18 cellular contexts compared by ENCODE assay signal in genomic region chr11:21769188-21769587, GRCh38.
DNase-seq lines count a peak whose midpoint lies in the region; ATAC-seq and TF ChIP-seq lines count a peak whose summit lies in the region.
"Had no signal": no experiment of that assay in that cellular context is flagged by ENCODE, and none has a peak within 500 bp of the region (broad histone marks: within the 10 kb centered on the region; RNA-seq: fewer than 3 reads in every experiment).

No MANE protein-coding gene starts in this region.

- no peaks in the 10 kb centered on the region for H3K27me3 ChIP-seq in GM23338 (ENCODE audit: insufficient read depth)
- no peaks in the 10 kb centered on the region for H3K27me3 ChIP-seq in SJCRH30
- H3K27me3 ChIP-seq in psoas muscle (ENCODE audit: insufficient read depth in 3 of 3, low read length in 2 of 3) = no peaks in the 10 kb centered on the region

- H4K20me1 ChIP-seq in GM23338 (replicated peaks; ENCODE audit: insufficient read depth) = no peaks in the 10 kb centered on the region

- intact Hi-C loops in psoas muscle (cut with DNase I) = no loop called here

- H3F3A ChIP-seq in GM23338 (replicated peaks; ENCODE audit: low read depth) = no peaks in the 10 kb centered on the region

- no peak for TF ChIP-seq CTCF in GM23338 (conservative IDR thresholded peaks at IDR 0.05; ENCODE audit: low read depth in 2 of 2)
- TF ChIP-seq CTCF in psoas muscle (IDR thresholded peaks at IDR 0.05) = no peak

- no peaks in the 10 kb centered on the region for H3K79me2 ChIP-seq in GM23338 (replicated peaks; ENCODE audit: insufficient read depth)

- H3K27ac ChIP-seq in GM23338 (ENCODE audit: low read depth) (no peak overlapping the region), SJCRH30 (0 out of 2 replicates have a peak overlapping the region, but pooled peaks have one; percentile 0), psoas muscle (peak overlapping the region; percentile 80)
- H3K27ac ChIP-seq: A549 had no signal

- no peaks in the 10 kb centered on the region for H3K9me3 Mint-ChIP-seq in GM23338

- H3K4me3 Mint-ChIP-seq in GM23338 = no peak overlapping the region
- H3K4me3 Mint-ChIP-seq: CD4-positive, alpha-beta memory T cell had no signal

- WGBS in psoas muscle, 3 donors = 18 to 24% (median 18%) methylated on average over 3 of the region's 3 CpGs

- no peaks in the 10 kb centered on the region for H3K36me3 Mint-ChIP-seq in GM23338 (ENCODE audit: low read depth)
- H3K36me3 Mint-ChIP-seq: CD4-positive, alpha-beta memory T cell had no signal

- H3K4me1 Mint-ChIP-seq in GM23338 = no peaks in the 10 kb centered on the region
- H3K4me1 Mint-ChIP-seq: CD4-positive, alpha-beta memory T cell had no signal

- H3K36me3 ChIP-seq in GM23338 (ENCODE audit: insufficient read depth) (no peaks in the 10 kb centered on the region), SJCRH30 (no peaks in the 10 kb centered on the region), psoas muscle (ENCODE audit: insufficient read depth in 1 of 2, low read depth in 1 of 2) (no peaks in the 10 kb centered on the region)

- H3K9me3 ChIP-seq in SJCRH30 (replicated peaks) = no peaks in the 10 kb centered on the region
- no peaks in the 10 kb centered on the region for H3K9me3 ChIP-seq in psoas muscle
- H3K9me3 ChIP-seq: A549, Caco-2 had no signal

- no peaks in the 10 kb centered on the region for H3K9me2 ChIP-seq in GM23338 (ENCODE audit: insufficient read depth)

- H3K4me1 ChIP-seq in GM23338 (ENCODE audit: insufficient read depth) = no peaks in the 10 kb centered on the region
- H3K4me1 ChIP-seq in SJCRH30 = peaks cover 9% of the 10 kb centered on the region; the same call in 1 of the 2 replicates
- peaks cover 17% of the 10 kb centered on the region for H3K4me1 ChIP-seq in psoas muscle
- H3K4me1 ChIP-seq: A549, Caco-2 had no signal

- H3K4me3 ChIP-seq in GM23338 = no peak overlapping the region
- no peak overlapping the region for H3K4me3 ChIP-seq in SJCRH30
- no peak overlapping the region for H3K4me3 ChIP-seq in psoas muscle
- H3K4me3 ChIP-seq: A549, GM12878 had no signal

- TF ChIP-seq POLR2A in GM18505 (IDR thresholded peaks at IDR 0.05; ENCODE audit: borderline replicate concordance, extremely low read depth, insufficient read depth, insufficient read length) = no peak

- H2AFZ ChIP-seq in GM23338 = peak overlapping the region; percentile 72

- H3K27me3 Mint-ChIP-seq in GM23338 (ENCODE audit: insufficient read depth, low read depth, poor library complexity) = no peaks in the 10 kb centered on the region
- H3K27me3 Mint-ChIP-seq: CD4-positive, alpha-beta memory T cell had no signal

- no peak overlapping the region for H3K4me2 ChIP-seq in GM23338
- H3K4me2 ChIP-seq: A549 had no signal

- no peak for ATAC-seq in GM23338
- ATAC-seq in psoas muscle = peak in 1 of 4 donors; percentile 43
- ATAC-seq in GM18505 (IDR thresholded peaks at IDR 0.05; ENCODE audit: unreplicated experiment) = no peak
- ATAC-seq: A549, GM12878 had no signal

- no peak for DNase-seq in GM23338 (ENCODE audit: low spot score)
- DNase-seq in SJCRH30 = peak in 1 of 2 experiments; percentile 41
- DNase-seq in psoas muscle = no peak
- DNase-seq in HT-29 (ENCODE audit: low spot score) = no peak
- no peak for DNase-seq in activated CD4-positive, alpha-beta T cell treated with anti-CD3 and anti-CD28 coated beads for 4 hours
- no peak for DNase-seq in hypothalamus (lab: John Stamatoyannopoulos, UW)
- DNase-seq: 8988T; C1 segment of cervical spinal cord; Caco-2; CD4-positive, alpha-beta memory T cell; DMS153; EL; GDM1; H7; HCEC 1CT had no signal

- no peak overlapping the region for H3K27ac Mint-ChIP-seq in GM23338
- H3K27ac Mint-ChIP-seq: CD4-positive, alpha-beta memory T cell had no signal

TF ChIP-seq in GM23338, 12 proteins besides CTCF, POLR2A, EP300 and RAD21 (continues in another document):
- no peak for TF ChIP-seq POLR2AphosphoS5 (IDR thresholded peaks at IDR 0.05; ENCODE audit: low read depth)
- TF ChIP-seq NANOG (IDR thresholded peaks at IDR 0.05; ENCODE audit: borderline replicate concordance) = no peak
- TF ChIP-seq STAT1 (IDR thresholded peaks at IDR 0.05; ENCODE audit: unreplicated experiment) = no peak
- TF ChIP-seq JUNB (IDR thresholded peaks at IDR 0.05; ENCODE audit: unreplicated experiment) = no peak
- no peak for TF ChIP-seq EZH2 (IDR thresholded peaks at IDR 0.05; ENCODE audit: low read depth, unreplicated experiment)
- TF ChIP-seq, protein P1, sequence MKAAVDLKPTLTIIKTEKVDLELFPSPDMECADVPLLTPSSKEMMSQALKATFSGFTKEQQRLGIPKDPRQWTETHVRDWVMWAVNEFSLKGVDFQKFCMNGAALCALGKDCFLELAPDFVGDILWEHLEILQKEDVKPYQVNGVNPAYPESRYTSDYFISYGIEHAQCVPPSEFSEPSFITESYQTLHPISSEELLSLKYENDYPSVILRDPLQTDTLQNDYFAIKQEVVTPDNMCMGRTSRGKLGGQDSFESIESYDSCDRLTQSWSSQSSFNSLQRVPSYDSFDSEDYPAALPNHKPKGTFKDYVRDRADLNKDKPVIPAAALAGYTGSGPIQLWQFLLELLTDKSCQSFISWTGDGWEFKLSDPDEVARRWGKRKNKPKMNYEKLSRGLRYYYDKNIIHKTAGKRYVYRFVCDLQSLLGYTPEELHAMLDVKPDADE (IDR thresholded peaks at IDR 0.05) = no peak
- no peak for TF ChIP-seq ZNF114 (CRISPR knock-in tag; IDR thresholded peaks at IDR 0.05)
- TF ChIP-seq ZNF462 (CRISPR knock-in tag; IDR thresholded peaks at IDR 0.05) = no peak
- TF ChIP-seq CREB1 (CRISPR knock-in tag; IDR thresholded peaks at IDR 0.05; ENCODE audit: low read depth) = no peak
